Comparison of ENCODE assay signal across 36 cellular contexts in genomic region chr7:79199961-79200360, GRCh38.
DNase-seq lines count a peak whose midpoint lies in the region; ATAC-seq and TF ChIP-seq lines count a peak whose summit lies in the region.
"Had no signal": no experiment of that assay in that cellular context is flagged by ENCODE, and none has a peak within 500 bp of the region (broad histone marks: within the 10 kb centered on the region; RNA-seq: fewer than 3 reads in every experiment).

No MANE protein-coding gene starts in this region.

- TF ChIP-seq CTCF in PC-3 (conservative IDR thresholded peaks at IDR 0.05; ENCODE audit: low read depth, low read length) (no peak), fibroblast of mammary gland (conservative IDR thresholded peaks at IDR 0.05; ENCODE audit: control insufficient read depth, insufficient read depth, low read depth, low read length) (no peak), osteocyte (IDR thresholded peaks at IDR 0.05) (no peak)

- no peaks in the 10 kb centered on the region for H3K9me3 ChIP-seq in PC-3 (ENCODE audit: low read length)
- H3K9me3 ChIP-seq: gastrocnemius medialis, suprapubic skin, upper lobe of right lung had no signal

- ATAC-seq in PC-3: peak; percentile 43
- no peak for ATAC-seq in HG02678 (IDR thresholded peaks at IDR 0.05; ENCODE audit: unreplicated experiment)
- no peak for ATAC-seq in HG02588 (IDR thresholded peaks at IDR 0.05; ENCODE audit: unreplicated experiment)
- ATAC-seq: activated CD8-positive, alpha-beta memory T cell treated with anti-CD3 and anti-CD28 coated beads, Interleukin-2, amount 10 ng/mL, durations not matched to agents 7 days and 5 days; activated naive CD8-positive, alpha-beta T cell treated with anti-CD3 and anti-CD28 coated beads, Interleukin-2, amount 50 U/mL, for 24 hours; CD8-positive, alpha-beta T cell; gastrocnemius medialis; HCT116; HepG2; left colon; right cardiac atrium; upper lobe of right lung had no signal

- no peaks in the 10 kb centered on the region for H3K4me1 Mint-ChIP-seq in osteocyte (ENCODE audit: unreplicated experiment)
- H3K4me1 Mint-ChIP-seq: activated CD4-positive, alpha-beta T cell treated with anti-CD3 and anti-CD28 coated beads, Interleukin-2, amount 10 ng/mL, durations not matched to agents 7 days and 5 days; activated CD8-positive, alpha-beta memory T cell treated with anti-CD3 and anti-CD28 coated beads, Interleukin-2, amount 10 ng/mL, durations not matched to agents 7 days and 5 days; activated naive CD8-positive, alpha-beta T cell treated with anti-CD3 and anti-CD28 coated beads, Interleukin-2, amount 50 U/mL, for 24 hours; B cell; brain; nephron progenitor cell had no signal

- H3K36me3 ChIP-seq in PC-3 (ENCODE audit: low read depth, low read length): no peaks in the 10 kb centered on the region
- H3K36me3 ChIP-seq: gastrocnemius medialis, suprapubic skin, upper lobe of right lung, WERI-Rb-1 had no signal

- H3K4me1 ChIP-seq in PC-3 (ENCODE audit: insufficient read depth, low read length): peaks cover 4% of the 10 kb centered on the region; the same call in 1 of the 2 replicates
- H3K4me1 ChIP-seq: gastrocnemius medialis, parathyroid adenoma, suprapubic skin, upper lobe of right lung had no signal

- no peaks in the 10 kb centered on the region for H3F3A ChIP-seq in PC-3 (ENCODE audit: low read length, unreplicated experiment)

- no peaks in the 10 kb centered on the region for H4K20me1 ChIP-seq in PC-3 (ENCODE audit: low read length)

- H2AFZ ChIP-seq in PC-3 (ENCODE audit: low read length): no peak overlapping the region
- H2AFZ ChIP-seq: hepatocyte, parathyroid adenoma had no signal

- POLR2A ChIA-PET in PC-3 (lab: Charles Lee; ENCODE audit: unreplicated experiment): no interaction called here

- H3K4me3 ChIP-seq in PC-3 (ENCODE audit: low read length) (no peak overlapping the region), fibroblast of mammary gland (ENCODE audit: control insufficient read depth, low read depth, low read length) (no peak overlapping the region)
- H3K4me3 ChIP-seq: gastrocnemius medialis, hepatocyte, suprapubic skin, upper lobe of right lung had no signal

- H3K36me3 Mint-ChIP-seq in osteocyte (ENCODE audit: unreplicated experiment): no peaks in the 10 kb centered on the region
- H3K36me3 Mint-ChIP-seq: activated CD8-positive, alpha-beta memory T cell treated with anti-CD3 and anti-CD28 coated beads, Interleukin-2, amount 10 ng/mL, durations not matched to agents 7 days and 5 days; brain; CD8-positive, alpha-beta T cell had no signal

- no peaks in the 10 kb centered on the region for H3K9me2 ChIP-seq in PC-3 (replicated peaks; ENCODE audit: low read length)

- no peak overlapping the region for H3K4me2 ChIP-seq in PC-3 (ENCODE audit: low read length)
- H3K4me2 ChIP-seq: hepatocyte had no signal

- no peak overlapping the region for H3K27ac ChIP-seq in PC-3 (ENCODE audit: low read length)
- H3K27ac ChIP-seq: epithelial cell of prostate, gastrocnemius medialis, hepatocyte, HL-60, parathyroid adenoma, suprapubic skin, upper lobe of right lung, WERI-Rb-1 had no signal

- intact Hi-C loops in PC-3 (cut with micrococcal nuclease): no loop called here

- H3K9me3 Mint-ChIP-seq in osteocyte (ENCODE audit: unreplicated experiment): no peaks in the 10 kb centered on the region
- H3K9me3 Mint-ChIP-seq: activated CD4-positive, alpha-beta T cell treated with anti-CD3 and anti-CD28 coated beads, Interleukin-2, amount 10 ng/mL, durations not matched to agents 7 days and 5 days; activated naive CD8-positive, alpha-beta T cell treated with anti-CD3 and anti-CD28 coated beads, Interleukin-2, amount 50 U/mL, for 24 hours; nephron progenitor cell had no signal

- H3K27me3 Mint-ChIP-seq in osteocyte (ENCODE audit: unreplicated experiment): peaks cover 8% of the 10 kb centered on the region
- H3K27me3 Mint-ChIP-seq: activated CD4-positive, alpha-beta T cell treated with anti-CD3 and anti-CD28 coated beads, Interleukin-2, amount 10 ng/mL, durations not matched to agents 7 days and 5 days; activated CD8-positive, alpha-beta memory T cell treated with anti-CD3 and anti-CD28 coated beads, Interleukin-2, amount 10 ng/mL, durations not matched to agents 7 days and 5 days; activated naive CD8-positive, alpha-beta T cell treated with anti-CD3 and anti-CD28 coated beads, Interleukin-2, amount 50 U/mL, for 24 hours; B cell; brain had no signal

- H3K27ac Mint-ChIP-seq in osteocyte (ENCODE audit: unreplicated experiment): no peak overlapping the region
- H3K27ac Mint-ChIP-seq: activated CD4-positive, alpha-beta T cell treated with anti-CD3 and anti-CD28 coated beads, Interleukin-2, amount 10 ng/mL, durations not matched to agents 7 days and 5 days; activated CD8-positive, alpha-beta memory T cell treated with anti-CD3 and anti-CD28 coated beads, Interleukin-2, amount 10 ng/mL, durations not matched to agents 7 days and 5 days; activated naive CD8-positive, alpha-beta T cell treated with anti-CD3 and anti-CD28 coated beads, Interleukin-2, amount 50 U/mL, for 24 hours; B cell; brain; CD8-positive, alpha-beta T cell; nephron progenitor cell had no signal

- CTCF ChIA-PET in PC-3 (lab: Charles Lee): no interaction called here

- no peaks in the 10 kb centered on the region for H3K27me3 ChIP-seq in PC-3 (ENCODE audit: low read length)
- H3K27me3 ChIP-seq: gastrocnemius medialis, hepatocyte, suprapubic skin, upper lobe of right lung had no signal

- no TSS peak for BruUV-seq in PC-3 (replicated peaks; lab: Mats Ljungman, UMichigan)

- no peak overlapping the region for H3K9ac ChIP-seq in PC-3 (ENCODE audit: low read length)
- H3K9ac ChIP-seq: parathyroid adenoma had no signal

- H3K79me2 ChIP-seq in PC-3 (ENCODE audit: low read length): no peaks in the 10 kb centered on the region
- H3K79me2 ChIP-seq: hepatocyte, parathyroid adenoma had no signal

- peak; percentile 9 for DNase-seq in GM04503 (ENCODE audit: low read depth)
- DNase-seq in PC-3: peak; percentile 27
- DNase-seq in fibroblast of mammary gland (ENCODE audit: low read depth): peak; percentile 29
- no peak for DNase-seq in osteocyte (ENCODE audit: extremely low spot score, unreplicated experiment)
- DNase-seq in foreskin melanocyte: no peak
- DNase-seq: activated CD4-positive, alpha-beta T cell treated with anti-CD3 and anti-CD28 coated beads, Interleukin-2, amount 10 ng/mL, durations not matched to agents 7 days and 5 days; activated CD8-positive, alpha-beta memory T cell treated with anti-CD3 and anti-CD28 coated beads, Interleukin-2, amount 10 ng/mL, durations not matched to agents 7 days and 5 days; activated naive CD8-positive, alpha-beta T cell treated with anti-CD3 and anti-CD28 coated beads, Interleukin-2, amount 50 U/mL, for 24 hours; activated T-cell treated with anti-CD3 and anti-CD28 coated beads, Interleukin-2, amount 50 U/mL, for 48 hours; CD8-positive, alpha-beta T cell; DMS 273 treated with DMSO at 0.1 percent for 48 hours; effector CD4-positive, alpha-beta T cell; gastrocnemius medialis; Kasumi-1; left colon; mammary epithelial cell; NCI-H1694; nephron progenitor cell; SHP77; stimulated activated CD4-positive, alpha-beta T cell treated with anti-CD3 and anti-CD28 coated beads, Interleukin-2, amount 100 ng/mL, for 48 hours; SW 1271; T-helper 9 cell; upper lobe of right lung; WERI-Rb-1 had no signal

- H3K4me3 Mint-ChIP-seq in osteocyte (ENCODE audit: unreplicated experiment): no peak overlapping the region
- H3K4me3 Mint-ChIP-seq: activated CD4-positive, alpha-beta T cell treated with anti-CD3 and anti-CD28 coated beads, Interleukin-2, amount 10 ng/mL, durations not matched to agents 7 days and 5 days; activated CD8-positive, alpha-beta memory T cell treated with anti-CD3 and anti-CD28 coated beads, Interleukin-2, amount 10 ng/mL, durations not matched to agents 7 days and 5 days; activated naive CD8-positive, alpha-beta T cell treated with anti-CD3 and anti-CD28 coated beads, Interleukin-2, amount 50 U/mL, for 24 hours; B cell; brain; CD8-positive, alpha-beta T cell; nephron progenitor cell had no signal

Comparison
In these comparisons a context has a peak if more than half of its experiments do, and no peak if none do; other contexts are left out.
1. DNase-seq: peak in GM04503 (single experiment), PC-3 (single experiment) and fibroblast of mammary gland (single experiment); none in osteocyte (single experiment) and foreskin melanocyte (single experiment).